9 cellular contexts compared by ENCODE assay signal in the genomic region with DNA sequence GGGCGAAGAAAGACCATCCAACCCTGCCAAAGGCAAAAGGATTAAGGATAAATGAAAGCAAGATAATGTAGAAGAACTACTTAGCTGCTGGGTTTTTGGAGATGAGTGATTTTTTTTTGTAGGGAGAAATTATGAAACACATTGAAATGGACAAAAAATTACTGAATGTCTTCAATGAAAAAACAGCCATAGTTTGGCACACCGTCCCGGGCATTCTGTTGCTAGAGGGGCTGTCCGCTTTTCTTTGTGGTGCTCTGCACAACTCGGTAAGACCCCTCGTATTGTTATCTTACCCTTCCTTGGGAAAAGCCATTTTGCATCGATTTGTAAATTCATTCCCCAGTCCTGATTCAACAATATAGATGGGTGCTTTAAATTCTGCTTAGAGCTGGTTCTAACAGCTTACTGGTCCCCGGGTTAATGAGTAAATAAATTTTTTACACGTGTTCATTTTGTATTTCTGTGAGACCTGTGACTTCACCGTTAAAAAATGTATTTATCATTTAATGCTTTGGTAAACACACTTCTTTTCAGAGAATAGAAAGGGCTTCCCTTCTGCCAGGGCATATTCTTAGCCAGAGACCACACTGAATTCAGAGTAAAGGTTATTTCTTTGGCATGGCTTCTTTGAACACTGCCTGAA. TPM values are rescaled to one million over a fixed set of nuclear protein-coding genes. Genes with fewer than 3 reads are reported as not detected.
A peak's percentile ranks its signal among the peaks of the same experiment; 100 is the strongest.
DNase-seq lines count a peak whose midpoint lies in the region; ATAC-seq and TF ChIP-seq lines count a peak whose summit lies in the region.
"Had no signal": no experiment of that assay in that cellular context is flagged by ENCODE, and none has a peak within 500 bp of the region (broad histone marks: within the 10 kb centered on the region; RNA-seq: fewer than 3 reads in every experiment).

No MANE protein-coding gene starts in this region.

- H3K79me2 ChIP-seq in Karpas-422 (ENCODE audit: low read length): peaks cover 39% of the 10 kb centered on the region
- H3K79me2 ChIP-seq in mammary epithelial cell (ENCODE audit: insufficient read depth, low read length): peaks cover 40% of the 10 kb centered on the region

- BruUV-seq in mammary epithelial cell (replicated peaks; lab: Mats Ljungman, UMichigan): TSS peak; percentile 94

- WGBS in mammary epithelial cell (ENCODE audit: low coverage, missing lambda C conversion rate): 2% methylated on average over 10 of the region's 10 CpGs

- H3K27me3 Mint-ChIP-seq in activated T-cell treated with anti-CD3 and anti-CD28 coated beads, Interleukin-2, amount 50 U/mL, for 24 hours: peaks cover 30% of the 10 kb centered on the region

- 0 out of 2 replicates have a peak overlapping the region, but pooled peaks have one; percentile 59 for H3K27ac ChIP-seq in Karpas-422 (ENCODE audit: low read length)
- H3K27ac ChIP-seq in mammary epithelial cell (ENCODE audit: insufficient read depth, low read depth, low read length): peak overlapping the region; percentile 93
- peak overlapping the region; percentile 98 for H3K27ac ChIP-seq in muscle layer of duodenum (ENCODE audit: low read length)

- dilution Hi-C loops in mammary epithelial cell (cut with HindIII; ENCODE audit: low sequenced_read_pairs): no loop called here

- no peak overlapping the region for H3K4me3 Mint-ChIP-seq in activated T-cell treated with anti-CD3 and anti-CD28 coated beads, Interleukin-2, amount 50 U/mL, for 24 hours
- H3K4me3 Mint-ChIP-seq: activated CD8-positive, alpha-beta T cell treated with anti-CD3 and anti-CD28 coated beads, Interleukin-2, amount 10 ng/mL, durations not matched to agents 7 days and 5 days had no signal

- H3K9me3 Mint-ChIP-seq in activated T-cell treated with anti-CD3 and anti-CD28 coated beads, Interleukin-2, amount 50 U/mL, for 24 hours: no peaks in the 10 kb centered on the region

- DNase-seq in BE2C: no peak
- no peak for DNase-seq in Karpas-422
- no peak for DNase-seq in mammary epithelial cell
- DNase-seq in cerebellar nuclear complex (lab: John Stamatoyannopoulos, UW): no peak
- DNase-seq in activated T-cell treated with anti-CD3 and anti-CD28 coated beads, Interleukin-2, amount 50 U/mL, for 24 hours: no peak

- peaks cover 28% of the 10 kb centered on the region for H3K4me1 Mint-ChIP-seq in activated T-cell treated with anti-CD3 and anti-CD28 coated beads, Interleukin-2, amount 50 U/mL, for 24 hours (ENCODE audit: low read depth)

- in situ Hi-C loops in mammary epithelial cell (cut with MboI; ENCODE audit: low sequenced_read_pairs in 2 of 2): no loop called here

- no peak for TF ChIP-seq CTCF in BE2C (IDR thresholded peaks at IDR 0.05; ENCODE audit: low read depth, low read length)
- TF ChIP-seq CTCF in mammary epithelial cell (conservative IDR thresholded peaks at IDR 0.05 in 1 of 2, IDR thresholded peaks at IDR 0.05 in 1 of 2; ENCODE audit: extremely low read depth in 1 of 2, insufficient read depth in 1 of 2, low read depth in 1 of 2, low read length in 2 of 2): no peak

- H3K4me3 ChIP-seq in BE2C (ENCODE audit: low read depth, low read length) (peak overlapping the region; percentile 94), Karpas-422 (ENCODE audit: low read length) (peak overlapping the region; percentile 87), mammary epithelial cell (replicated peaks in 1 of 3; ENCODE audit: insufficient read depth in 1 of 3, low read depth in 2 of 3, low read length in 3 of 3) (peak overlapping the region; percentile 70 to 97 (median 75)), muscle layer of duodenum (ENCODE audit: low read depth in 1 of 2, low read length in 2 of 2) (peak overlapping the region; percentile 72 to 84)

- intact Hi-C loops in mammary epithelial cell (cut with micrococcal nuclease): loop anchor here (1.0 to 5.0 kb wide), 2 partner anchors 16 to 95 kb away; no protein-coding TSS in a partner anchor

- H3K4me1 ChIP-seq in BE2C (no peaks in the 10 kb centered on the region), Karpas-422 (ENCODE audit: low read length) (peaks cover 31% of the 10 kb centered on the region), mammary epithelial cell (ENCODE audit: insufficient read depth, low read length) (peaks cover 22% of the 10 kb centered on the region), muscle layer of duodenum (ENCODE audit: control insufficient read depth in 1 of 2, insufficient read depth in 2 of 2, low read length in 2 of 2) (peaks cover 6 to 19% of the 10 kb centered on the region in 2 donors)

- H3K4me2 ChIP-seq in Karpas-422 (ENCODE audit: low read depth, low read length, poor library complexity, severe bottlenecking) (peak overlapping the region; percentile 86), mammary epithelial cell (ENCODE audit: insufficient read depth, low read depth, low read length) (peak overlapping the region; percentile 95)

- ATAC-seq in HG02571 (IDR thresholded peaks at IDR 0.05; ENCODE audit: unreplicated experiment) (no peak), HG03196 (IDR thresholded peaks at IDR 0.05; ENCODE audit: unreplicated experiment) (no peak)

- H2AFZ ChIP-seq in Karpas-422 (ENCODE audit: low read length): peak overlapping the region; percentile 44
- H2AFZ ChIP-seq in mammary epithelial cell (ENCODE audit: low read depth, low read length): peak overlapping the region; percentile 88

- no peaks in the 10 kb centered on the region for H3K9me2 ChIP-seq in Karpas-422 (replicated peaks; ENCODE audit: insufficient read depth, low read length)

- H3K9ac ChIP-seq in Karpas-422 (ENCODE audit: low read length): peak overlapping the region; percentile 73
- peak overlapping the region; percentile 98 for H3K9ac ChIP-seq in mammary epithelial cell (ENCODE audit: insufficient read depth, low read length)

- H3K9me3 ChIP-seq in BE2C: no peaks in the 10 kb centered on the region
- no peaks in the 10 kb centered on the region for H3K9me3 ChIP-seq in Karpas-422 (ENCODE audit: low read length)
- no peaks in the 10 kb centered on the region for H3K9me3 ChIP-seq in mammary epithelial cell (replicated peaks; ENCODE audit: insufficient read depth, low read length)
- H3K9me3 ChIP-seq in muscle layer of duodenum (ENCODE audit: control insufficient read depth in 1 of 2, low read length in 2 of 2): no peaks in the 10 kb centered on the region

- H3K36me3 ChIP-seq in BE2C (no peaks in the 10 kb centered on the region), Karpas-422 (ENCODE audit: insufficient read depth, low read length) (no peaks in the 10 kb centered on the region), mammary epithelial cell (ENCODE audit: insufficient read depth, low read length) (no peaks in the 10 kb centered on the region), muscle layer of duodenum (ENCODE audit: control insufficient read depth in 1 of 2, insufficient read depth in 2 of 2, low read length in 2 of 2) (peaks cover 0 to 12% of the 10 kb centered on the region in 2 donors)

- H3K36me3 Mint-ChIP-seq in activated T-cell treated with anti-CD3 and anti-CD28 coated beads, Interleukin-2, amount 50 U/mL, for 24 hours (ENCODE audit: low read depth): peaks cover 13% of the 10 kb centered on the region

- CTCF ChIA-PET in mammary epithelial cell (lab: Charles Lee; ENCODE audit: low non-redundant PET): interaction anchor here (0.6 to 0.7 kb wide), 2 partner anchors 11 to 119 kb away, joined by 3 to 4 read pairs; no protein-coding TSS in a partner anchor

- no peak overlapping the region for H3K27ac Mint-ChIP-seq in activated T-cell treated with anti-CD3 and anti-CD28 coated beads, Interleukin-2, amount 50 U/mL, for 24 hours
- H3K27ac Mint-ChIP-seq: activated CD8-positive, alpha-beta T cell treated with anti-CD3 and anti-CD28 coated beads, Interleukin-2, amount 10 ng/mL, durations not matched to agents 7 days and 5 days had no signal

- H3K27me3 ChIP-seq in BE2C (no peaks in the 10 kb centered on the region), Karpas-422 (ENCODE audit: low read length) (no peaks in the 10 kb centered on the region), mammary epithelial cell (ENCODE audit: insufficient read depth, low read length) (no peaks in the 10 kb centered on the region), muscle layer of duodenum (ENCODE audit: low read depth, low read length) (no peaks in the 10 kb centered on the region)

- H4K20me1 ChIP-seq in Karpas-422 (ENCODE audit: insufficient read depth, low read depth, low read length): 0 out of 2 replicates have a peak, but pooled peaks cover 4% of the 10 kb centered on the region
- no peaks in the 10 kb centered on the region for H4K20me1 ChIP-seq in mammary epithelial cell (ENCODE audit: insufficient read depth, low read length)

RNA-seq across cellular contexts. Expression of a gene that starts 0.9 kb away (rescaled TPM):
- polyA plus RNA-seq in BE2C (2012; ENCODE audit: insufficient read depth, insufficient read length, low read depth): 148 TPM
- total RNA-seq in Karpas-422 (2014; rRNA removed; shearing (Covaris generic); ENCODE audit: low replicate concordance): 11.7 and 37.2 TPM in 2 replicates
- 100 to 1,000 TPM; 160 to 162 TPM for total RNA-seq in mammary epithelial cell
- polyA plus RNA-seq in mammary epithelial cell: 223 TPM
- 181 TPM for polyA minus RNA-seq in mammary epithelial cell

RNA-seq across cellular contexts. Expression of a gene that starts 39.9 kb away (rescaled TPM):
- polyA plus RNA-seq in BE2C (2012; ENCODE audit: insufficient read depth, insufficient read length, low read depth): 0.17 TPM
- total RNA-seq in Karpas-422 (2014; rRNA removed; shearing (Covaris generic); ENCODE audit: low replicate concordance): not detected in 2 replicates
- 1 to 10 TPM; 4.8 TPM for total RNA-seq in mammary epithelial cell
- 3.4 TPM for polyA plus RNA-seq in mammary epithelial cell
- polyA minus RNA-seq in mammary epithelial cell: not detected
- total RNA-seq: activated CD8-positive, alpha-beta T cell treated with anti-CD3 and anti-CD28 coated beads, Interleukin-2, amount 10 ng/mL, durations not matched to agents 7 days and 5 days had no signal
